ENCODE assay signal across 1 cellular context in the genomic region with DNA sequence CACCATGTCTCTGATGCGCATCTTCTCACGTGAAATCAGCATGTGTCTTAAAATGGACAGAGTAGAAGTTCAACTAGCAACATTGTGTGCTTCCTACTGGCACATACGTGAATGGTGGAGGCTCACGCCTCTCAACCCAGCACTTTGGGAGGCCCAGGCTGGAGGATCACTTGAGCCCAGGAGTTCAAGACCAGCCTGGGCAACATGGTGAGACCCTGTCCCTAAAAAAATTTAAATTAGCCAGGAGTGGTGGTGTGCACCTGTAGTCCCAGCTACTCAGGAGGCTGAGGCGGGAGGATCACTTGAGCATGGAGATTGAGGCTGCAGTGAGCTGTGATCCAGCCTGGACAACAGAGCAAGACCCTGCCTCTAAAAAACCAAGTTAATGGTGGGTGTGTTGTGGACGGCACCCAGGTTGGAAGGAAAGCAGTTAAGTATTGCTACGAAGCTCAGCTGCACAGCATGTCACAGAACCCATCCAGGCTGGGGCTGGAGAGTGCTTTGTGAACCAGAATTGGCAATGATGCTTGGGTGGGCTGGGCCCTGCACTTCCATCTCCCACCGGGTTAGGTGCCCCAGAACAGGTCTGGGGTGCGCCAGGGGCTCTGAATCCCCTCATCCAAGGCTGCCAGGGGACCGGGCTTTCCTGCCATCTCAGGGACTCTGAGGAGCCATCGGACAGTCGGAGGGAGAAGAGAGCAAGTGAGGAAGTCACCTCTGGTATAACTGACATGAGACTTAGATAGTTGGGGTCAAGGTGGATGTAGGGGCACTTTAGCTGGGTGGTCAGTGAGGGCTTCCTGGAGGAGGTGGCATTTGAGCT.
TF ChIP-seq lines count a peak whose summit lies in the region.

No MANE protein-coding gene starts in this region.

TF ChIP-seq in HepG2, 621 proteins besides CTCF, POLR2A, EP300 and RAD21 (continued from another document and continues in another):
- TF ChIP-seq ZNF761 (CRISPR knock-in tag; conservative IDR thresholded peaks at IDR 0.05) (no peak), ZSCAN29 (CRISPR knock-in tag; conservative IDR thresholded peaks at IDR 0.05) (no peak), ZFP1 (CRISPR knock-in tag; IDR thresholded peaks at IDR 0.05) (no peak), ZNF556 (CRISPR knock-in tag; IDR thresholded peaks at IDR 0.05; ENCODE audit: borderline replicate concordance) (no peak), ZNF550 (CRISPR knock-in tag; IDR thresholded peaks at IDR 0.05; ENCODE audit: borderline replicate concordance) (no peak), TOPORS (CRISPR knock-in tag; IDR thresholded peaks at IDR 0.05) (no peak), ZFP62 (CRISPR knock-in tag; IDR thresholded peaks at IDR 0.05) (no peak), ZNF3 (CRISPR knock-in tag; IDR thresholded peaks at IDR 0.05) (no peak), HNRNPL (IDR thresholded peaks at IDR 0.05; ENCODE audit: low read depth, low read length) (no peak), MTA3 (CRISPR knock-in tag; IDR thresholded peaks at IDR 0.05) (no peak), ZNF567 (CRISPR knock-in tag; IDR thresholded peaks at IDR 0.05; ENCODE audit: borderline replicate concordance) (no peak), ZNF441 (CRISPR knock-in tag; IDR thresholded peaks at IDR 0.05; ENCODE audit: borderline replicate concordance) (no peak), SP4 (CRISPR knock-in tag; IDR thresholded peaks at IDR 0.05) (no peak), HNRNPLL (IDR thresholded peaks at IDR 0.05; ENCODE audit: low read depth, low read length, poor library complexity, severe bottlenecking) (no peak), ZNF572 (CRISPR knock-in tag; IDR thresholded peaks at IDR 0.05) (0 out of 2 replicates have a peak, but pooled peaks have one; percentile 15), ETV6 (CRISPR knock-in tag; conservative IDR thresholded peaks at IDR 0.05) (no peak), AGO2 (optimal IDR thresholded peaks at IDR 0.05; ENCODE audit: low read depth, low read length) (no peak), GATAD2A (CRISPR knock-in tag; IDR thresholded peaks at IDR 0.05) (no peak), KLF13 (CRISPR knock-in tag; IDR thresholded peaks at IDR 0.05) (no peak), ZNF782 (CRISPR knock-in tag; IDR thresholded peaks at IDR 0.05; ENCODE audit: borderline replicate concordance) (no peak), PHF5A (CRISPR knock-in tag; IDR thresholded peaks at IDR 0.05; ENCODE audit: low read depth, unreplicated experiment) (no peak), ZNF230 (CRISPR knock-in tag; IDR thresholded peaks at IDR 0.05) (no peak), NKX3-1 (CRISPR knock-in tag; IDR thresholded peaks at IDR 0.05) (no peak), ZNF354B (CRISPR knock-in tag; IDR thresholded peaks at IDR 0.05) (no peak), SMARCE1 (IDR thresholded peaks at IDR 0.05; ENCODE audit: borderline replicate concordance) (no peak), ZBTB8A (CRISPR knock-in tag; IDR thresholded peaks at IDR 0.05; ENCODE audit: borderline replicate concordance, low read depth) (peak; percentile 11; the same call in 1 of the 2 replicates), ZFP36L2 (CRISPR knock-in tag; IDR thresholded peaks at IDR 0.05) (no peak), XRCC5 (optimal IDR thresholded peaks at IDR 0.05; ENCODE audit: low read length) (no peak), ZNF777 (CRISPR knock-in tag; IDR thresholded peaks at IDR 0.05) (no peak), MYC (CRISPR knock-in tag; IDR thresholded peaks at IDR 0.05; ENCODE audit: borderline replicate concordance) (no peak), ZNF205 (CRISPR knock-in tag; IDR thresholded peaks at IDR 0.05) (no peak; the same call in 1 of the 2 replicates), CHD4 (IDR thresholded peaks at IDR 0.05; ENCODE audit: borderline replicate concordance, low read length) (peak; percentile 62; the same call in 1 of the 2 replicates), IRF2 (CRISPR knock-in tag; IDR thresholded peaks at IDR 0.05) (no peak), FOSL1 (CRISPR knock-in tag; IDR thresholded peaks at IDR 0.05; ENCODE audit: borderline replicate concordance) (no peak; the same call in 1 of the 2 replicates), ZNF121 (CRISPR knock-in tag; IDR thresholded peaks at IDR 0.05) (peak; percentile 91), ZMYM4 (CRISPR knock-in tag; IDR thresholded peaks at IDR 0.05) (no peak; the same call in 1 of the 2 replicates), PCBP1 (IDR thresholded peaks at IDR 0.05; ENCODE audit: borderline replicate concordance, low read depth, low read length) (no peak), EED (CRISPR knock-in tag; IDR thresholded peaks at IDR 0.05) (no peak), SAFB2 (CRISPR knock-in tag; IDR thresholded peaks at IDR 0.05; ENCODE audit: borderline replicate concordance, low read depth) (no peak)
- TF ChIP-seq, protein P1, sequence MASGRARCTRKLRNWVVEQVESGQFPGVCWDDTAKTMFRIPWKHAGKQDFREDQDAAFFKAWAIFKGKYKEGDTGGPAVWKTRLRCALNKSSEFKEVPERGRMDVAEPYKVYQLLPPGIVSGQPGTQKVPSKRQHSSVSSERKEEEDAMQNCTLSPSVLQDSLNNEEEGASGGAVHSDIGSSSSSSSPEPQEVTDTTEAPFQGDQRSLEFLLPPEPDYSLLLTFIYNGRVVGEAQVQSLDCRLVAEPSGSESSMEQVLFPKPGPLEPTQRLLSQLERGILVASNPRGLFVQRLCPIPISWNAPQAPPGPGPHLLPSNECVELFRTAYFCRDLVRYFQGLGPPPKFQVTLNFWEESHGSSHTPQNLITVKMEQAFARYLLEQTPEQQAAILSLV (CRISPR knock-in tag; IDR thresholded peaks at IDR 0.05; ENCODE audit: borderline replicate concordance) = 0 out of 2 replicates have a peak, but pooled peaks have one; percentile 8
- TF ChIP-seq, protein P2, sequence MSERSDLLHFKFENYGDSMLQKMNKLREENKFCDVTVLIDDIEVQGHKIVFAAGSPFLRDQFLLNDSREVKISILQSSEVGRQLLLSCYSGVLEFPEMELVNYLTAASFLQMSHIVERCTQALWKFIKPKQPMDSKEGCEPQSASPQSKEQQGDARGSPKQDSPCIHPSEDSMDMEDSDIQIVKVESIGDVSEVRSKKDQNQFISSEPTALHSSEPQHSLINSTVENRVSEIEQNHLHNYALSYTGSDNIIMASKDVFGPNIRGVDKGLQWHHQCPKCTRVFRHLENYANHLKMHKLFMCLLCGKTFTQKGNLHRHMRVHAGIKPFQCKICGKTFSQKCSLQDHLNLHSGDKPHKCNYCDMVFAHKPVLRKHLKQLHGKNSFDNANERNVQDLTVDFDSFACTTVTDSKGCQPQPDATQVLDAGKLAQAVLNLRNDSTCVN (CRISPR knock-in tag; IDR thresholded peaks at IDR 0.05; ENCODE audit: borderline replicate concordance) = no peak
- TF ChIP-seq, protein P3, sequence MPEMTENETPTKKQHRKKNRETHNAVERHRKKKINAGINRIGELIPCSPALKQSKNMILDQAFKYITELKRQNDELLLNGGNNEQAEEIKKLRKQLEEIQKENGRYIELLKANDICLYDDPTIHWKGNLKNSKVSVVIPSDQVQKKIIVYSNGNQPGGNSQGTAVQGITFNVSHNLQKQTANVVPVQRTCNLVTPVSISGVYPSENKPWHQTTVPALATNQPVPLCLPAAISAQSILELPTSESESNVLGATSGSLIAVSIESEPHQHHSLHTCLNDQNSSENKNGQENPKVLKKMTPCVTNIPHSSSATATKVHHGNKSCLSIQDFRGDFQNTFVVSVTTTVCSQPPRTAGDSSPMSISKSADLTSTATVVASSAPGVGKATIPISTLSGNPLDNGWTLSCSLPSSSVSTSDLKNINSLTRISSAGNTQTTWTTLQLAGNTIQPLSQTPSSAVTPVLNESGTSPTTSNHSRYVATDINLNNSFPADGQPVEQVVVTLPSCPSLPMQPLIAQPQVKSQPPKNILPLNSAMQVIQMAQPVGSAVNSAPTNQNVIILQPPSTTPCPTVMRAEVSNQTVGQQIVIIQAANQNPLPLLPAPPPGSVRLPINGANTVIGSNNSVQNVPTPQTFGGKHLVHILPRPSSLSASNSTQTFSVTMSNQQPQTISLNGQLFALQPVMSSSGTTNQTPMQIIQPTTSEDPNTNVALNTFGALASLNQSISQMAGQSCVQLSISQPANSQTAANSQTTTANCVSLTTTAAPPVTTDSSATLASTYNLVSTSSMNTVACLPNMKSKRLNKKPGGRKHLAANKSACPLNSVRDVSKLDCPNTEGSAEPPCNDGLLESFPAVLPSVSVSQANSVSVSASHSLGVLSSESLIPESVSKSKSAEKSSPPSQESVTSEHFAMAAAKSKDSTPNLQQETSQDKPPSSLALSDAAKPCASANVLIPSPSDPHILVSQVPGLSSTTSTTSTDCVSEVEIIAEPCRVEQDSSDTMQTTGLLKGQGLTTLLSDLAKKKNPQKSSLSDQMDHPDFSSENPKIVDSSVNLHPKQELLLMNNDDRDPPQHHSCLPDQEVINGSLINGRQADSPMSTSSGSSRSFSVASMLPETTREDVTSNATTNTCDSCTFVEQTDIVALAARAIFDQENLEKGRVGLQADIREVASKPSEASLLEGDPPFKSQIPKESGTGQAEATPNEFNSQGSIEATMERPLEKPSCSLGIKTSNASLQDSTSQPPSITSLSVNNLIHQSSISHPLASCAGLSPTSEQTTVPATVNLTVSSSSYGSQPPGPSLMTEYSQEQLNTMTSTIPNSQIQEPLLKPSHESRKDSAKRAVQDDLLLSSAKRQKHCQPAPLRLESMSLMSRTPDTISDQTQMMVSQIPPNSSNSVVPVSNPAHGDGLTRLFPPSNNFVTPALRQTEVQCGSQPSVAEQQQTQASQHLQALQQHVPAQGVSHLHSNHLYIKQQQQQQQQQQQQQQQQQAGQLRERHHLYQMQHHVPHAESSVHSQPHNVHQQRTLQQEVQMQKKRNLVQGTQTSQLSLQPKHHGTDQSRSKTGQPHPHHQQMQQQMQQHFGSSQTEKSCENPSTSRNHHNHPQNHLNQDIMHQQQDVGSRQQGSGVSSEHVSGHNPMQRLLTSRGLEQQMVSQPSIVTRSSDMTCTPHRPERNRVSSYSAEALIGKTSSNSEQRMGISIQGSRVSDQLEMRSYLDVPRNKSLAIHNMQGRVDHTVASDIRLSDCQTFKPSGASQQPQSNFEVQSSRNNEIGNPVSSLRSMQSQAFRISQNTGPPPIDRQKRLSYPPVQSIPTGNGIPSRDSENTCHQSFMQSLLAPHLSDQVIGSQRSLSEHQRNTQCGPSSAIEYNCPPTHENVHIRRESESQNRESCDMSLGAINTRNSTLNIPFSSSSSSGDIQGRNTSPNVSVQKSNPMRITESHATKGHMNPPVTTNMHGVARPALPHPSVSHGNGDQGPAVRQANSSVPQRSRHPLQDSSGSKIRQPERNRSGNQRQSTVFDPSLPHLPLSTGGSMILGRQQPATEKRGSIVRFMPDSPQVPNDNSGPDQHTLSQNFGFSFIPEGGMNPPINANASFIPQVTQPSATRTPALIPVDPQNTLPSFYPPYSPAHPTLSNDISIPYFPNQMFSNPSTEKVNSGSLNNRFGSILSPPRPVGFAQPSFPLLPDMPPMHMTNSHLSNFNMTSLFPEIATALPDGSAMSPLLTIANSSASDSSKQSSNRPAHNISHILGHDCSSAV (CRISPR knock-in tag; IDR thresholded peaks at IDR 0.05; ENCODE audit: borderline replicate concordance) = no peak
- TF ChIP-seq, protein P4, sequence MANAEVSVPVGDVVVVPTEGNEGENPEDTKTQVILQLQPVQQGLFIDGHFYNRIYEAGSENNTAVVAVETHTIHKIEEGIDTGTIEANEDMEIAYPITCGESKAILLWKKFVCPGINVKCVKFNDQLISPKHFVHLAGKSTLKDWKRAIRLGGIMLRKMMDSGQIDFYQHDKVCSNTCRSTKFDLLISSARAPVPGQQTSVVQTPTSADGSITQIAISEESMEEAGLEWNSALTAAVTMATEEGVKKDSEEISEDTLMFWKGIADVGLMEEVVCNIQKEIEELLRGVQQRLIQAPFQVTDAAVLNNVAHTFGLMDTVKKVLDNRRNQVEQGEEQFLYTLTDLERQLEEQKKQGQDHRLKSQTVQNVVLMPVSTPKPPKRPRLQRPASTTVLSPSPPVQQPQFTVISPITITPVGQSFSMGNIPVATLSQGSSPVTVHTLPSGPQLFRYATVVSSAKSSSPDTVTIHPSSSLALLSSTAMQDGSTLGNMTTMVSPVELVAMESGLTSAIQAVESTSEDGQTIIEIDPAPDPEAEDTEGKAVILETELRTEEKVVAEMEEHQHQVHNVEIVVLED (CRISPR knock-in tag; IDR thresholded peaks at IDR 0.05; ENCODE audit: borderline replicate concordance) = no peak
- TF ChIP-seq, protein P5, sequence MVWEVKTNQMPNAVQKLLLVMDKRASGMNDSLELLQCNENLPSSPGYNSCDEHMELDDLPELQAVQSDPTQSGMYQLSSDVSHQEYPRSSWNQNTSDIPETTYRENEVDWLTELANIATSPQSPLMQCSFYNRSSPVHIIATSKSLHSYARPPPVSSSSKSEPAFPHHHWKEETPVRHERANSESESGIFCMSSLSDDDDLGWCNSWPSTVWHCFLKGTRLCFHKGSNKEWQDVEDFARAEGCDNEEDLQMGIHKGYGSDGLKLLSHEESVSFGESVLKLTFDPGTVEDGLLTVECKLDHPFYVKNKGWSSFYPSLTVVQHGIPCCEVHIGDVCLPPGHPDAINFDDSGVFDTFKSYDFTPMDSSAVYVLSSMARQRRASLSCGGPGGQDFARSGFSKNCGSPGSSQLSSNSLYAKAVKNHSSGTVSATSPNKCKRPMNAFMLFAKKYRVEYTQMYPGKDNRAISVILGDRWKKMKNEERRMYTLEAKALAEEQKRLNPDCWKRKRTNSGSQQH (CRISPR knock-in tag; IDR thresholded peaks at IDR 0.05; ENCODE audit: low read depth) = no peak
- TF ChIP-seq, protein P6, sequence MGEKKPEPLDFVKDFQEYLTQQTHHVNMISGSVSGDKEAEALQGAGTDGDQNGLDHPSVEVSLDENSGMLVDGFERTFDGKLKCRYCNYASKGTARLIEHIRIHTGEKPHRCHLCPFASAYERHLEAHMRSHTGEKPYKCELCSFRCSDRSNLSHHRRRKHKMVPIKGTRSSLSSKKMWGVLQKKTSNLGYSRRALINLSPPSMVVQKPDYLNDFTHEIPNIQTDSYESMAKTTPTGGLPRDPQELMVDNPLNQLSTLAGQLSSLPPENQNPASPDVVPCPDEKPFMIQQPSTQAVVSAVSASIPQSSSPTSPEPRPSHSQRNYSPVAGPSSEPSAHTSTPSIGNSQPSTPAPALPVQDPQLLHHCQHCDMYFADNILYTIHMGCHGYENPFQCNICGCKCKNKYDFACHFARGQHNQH (CRISPR knock-in tag; IDR thresholded peaks at IDR 0.05) = no peak
- TF ChIP-seq, protein P7, sequence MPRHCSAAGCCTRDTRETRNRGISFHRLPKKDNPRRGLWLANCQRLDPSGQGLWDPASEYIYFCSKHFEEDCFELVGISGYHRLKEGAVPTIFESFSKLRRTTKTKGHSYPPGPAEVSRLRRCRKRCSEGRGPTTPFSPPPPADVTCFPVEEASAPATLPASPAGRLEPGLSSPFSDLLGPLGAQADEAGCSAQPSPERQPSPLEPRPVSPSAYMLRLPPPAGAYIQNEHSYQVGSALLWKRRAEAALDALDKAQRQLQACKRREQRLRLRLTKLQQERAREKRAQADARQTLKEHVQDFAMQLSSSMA (CRISPR knock-in tag; IDR thresholded peaks at IDR 0.05) = no peak
